ENCODE assay signal across 16 cellular contexts in the genomic region with DNA sequence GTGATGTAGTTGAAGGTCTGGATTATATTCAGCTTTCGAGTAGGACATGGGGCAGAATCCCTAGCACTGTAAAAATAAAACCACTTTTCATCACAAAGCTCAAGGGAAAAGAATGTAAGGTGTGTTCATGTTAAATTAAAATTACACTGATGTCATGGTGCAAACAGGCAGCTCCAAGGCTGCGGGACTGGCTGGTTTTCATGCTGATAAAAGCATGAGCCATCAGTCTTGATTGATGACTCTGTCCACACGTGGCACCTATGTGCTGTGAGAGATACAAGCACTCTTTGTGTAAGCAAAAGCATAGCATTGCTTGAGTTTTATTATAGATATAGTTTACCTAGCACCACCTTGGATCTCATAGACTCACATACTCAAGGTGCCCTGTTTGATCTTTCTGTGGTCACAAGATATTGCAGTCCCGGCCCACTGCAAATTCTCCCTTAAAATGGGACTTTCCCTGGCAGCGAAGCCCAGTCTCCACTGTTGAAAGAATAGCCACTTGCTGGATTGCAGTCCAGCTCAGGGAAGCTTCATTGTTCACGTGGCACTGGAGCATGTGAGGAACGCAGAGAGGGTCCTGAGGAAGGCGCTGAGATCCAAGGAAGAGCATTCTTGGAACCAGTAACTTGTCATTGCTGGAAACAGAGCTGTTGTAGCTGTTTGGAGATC.
A peak's percentile ranks its signal among the peaks of the same experiment; 100 is the strongest.
DNase-seq lines count a peak whose midpoint lies in the region; ATAC-seq and TF ChIP-seq lines count a peak whose summit lies in the region.
"Had no signal": no experiment of that assay in that cellular context is flagged by ENCODE, and none has a peak within 500 bp of the region (broad histone marks: within the 10 kb centered on the region; RNA-seq: fewer than 3 reads in every experiment).

No MANE protein-coding gene starts in this region.

- H3K36me3 ChIP-seq in RWPE2 (ENCODE audit: low read depth), result no peaks in the 10 kb centered on the region
- no peaks in the 10 kb centered on the region for H3K36me3 ChIP-seq in psoas muscle (ENCODE audit: insufficient read depth in 1 of 2, low read depth in 1 of 2)
- no peaks in the 10 kb centered on the region for H3K36me3 ChIP-seq in right atrium auricular region
- H3K36me3 ChIP-seq: BLaER1 treated with 17β-estradiol and CSF1 and Interleukin-3, amounts not matched to agents 10 nM and 100 nM had no signal

- no peaks in the 10 kb centered on the region for H3K9me3 Mint-ChIP-seq in HFFc6

- H3K27ac Mint-ChIP-seq in HFFc6, result peak overlapping the region; percentile 36

- no peaks in the 10 kb centered on the region; the same call in 1 of the 2 replicates for H3K36me3 Mint-ChIP-seq in HFFc6 (ENCODE audit: low read depth)

- ATAC-seq in RWPE2 (ENCODE audit: low read depth) (peak; percentile 93), esophagus mucosa (peak; percentile 92), psoas muscle (peak in 3 of 4 donors; percentile 40 to 64 (median 41)), GM18870 (IDR thresholded peaks at IDR 0.05; ENCODE audit: unreplicated experiment) (no peak), GM21619 (IDR thresholded peaks at IDR 0.05; ENCODE audit: unreplicated experiment) (no peak)

- H3K4me3 ChIP-seq in RWPE2 (ENCODE audit: severe bottlenecking), result no peak overlapping the region
- H3K4me3 ChIP-seq in psoas muscle, result no peak overlapping the region
- no peak overlapping the region for H3K4me3 ChIP-seq in right atrium auricular region
- H3K4me3 ChIP-seq: BLaER1 treated with 17β-estradiol and CSF1 and Interleukin-3, amounts not matched to agents 10 nM and 100 nM had no signal

- H3K27ac ChIP-seq in RWPE2 (ENCODE audit: poor library complexity, severe bottlenecking), result peak overlapping the region; percentile 26
- no peak overlapping the region for H3K27ac ChIP-seq in psoas muscle
- no peak overlapping the region for H3K27ac ChIP-seq in right atrium auricular region
- H3K27ac ChIP-seq: BLaER1 treated with 17β-estradiol and CSF1 and Interleukin-3, amounts not matched to agents 10 nM and 100 nM; VCaP had no signal

- peaks cover 7% of the 10 kb centered on the region for H3K4me1 ChIP-seq in RWPE2 (ENCODE audit: insufficient read depth, poor library complexity, severe bottlenecking)
- no peaks in the 10 kb centered on the region for H3K4me1 ChIP-seq in psoas muscle
- no peaks in the 10 kb centered on the region for H3K4me1 ChIP-seq in right atrium auricular region

- H3K9me3 ChIP-seq in RWPE2 (ENCODE audit: severe bottlenecking) (no peaks in the 10 kb centered on the region), psoas muscle (no peaks in the 10 kb centered on the region), right atrium auricular region (no peaks in the 10 kb centered on the region)
- H3K9me3 ChIP-seq: BLaER1 treated with 17β-estradiol and CSF1 and Interleukin-3, amounts not matched to agents 10 nM and 100 nM had no signal

- H3K4me1 Mint-ChIP-seq in HFFc6 (ENCODE audit: low read depth), result peaks cover 50% of the 10 kb centered on the region

- peak overlapping the region; percentile 17; the same call in 1 of the 2 replicates for H3K4me3 Mint-ChIP-seq in HFFc6

- no peaks in the 10 kb centered on the region for H3K27me3 Mint-ChIP-seq in HFFc6 (ENCODE audit: insufficient read depth)

- WGBS in psoas muscle, 3 donors, result 68 to 80% (median 74%) methylated on average over 8 of the region's 8 CpGs

- DNase-seq in HFFc6 (no peak), RWPE2 (ENCODE audit: low spot score) (no peak), psoas muscle (no peak), right atrium auricular region (ENCODE audit: low spot score) (no peak), ecto neural progenitor cell (ENCODE audit: low spot score) (no peak)
- DNase-seq: GF-D8; NCI-H1105; NCI-H510A treated with DMSO at 0.1 percent for 48 hours; Right ventricle myocardium superior; stimulated activated CD4-positive, alpha-beta T cell treated with anti-CD3 and anti-CD28 coated beads, Interleukin-4, amount 100 ng/mL, for 24 hours; stimulated activated naive CD4-positive, alpha-beta T cell treated with Interleukin-2 at 50 U/mL for 16 hours had no signal

- TF ChIP-seq CTCF in HFFc6 (IDR thresholded peaks at IDR 0.05) (no peak), RWPE2 (IDR thresholded peaks at IDR 0.05; ENCODE audit: poor library complexity, severe bottlenecking) (no peak), psoas muscle (IDR thresholded peaks at IDR 0.05) (no peak), right atrium auricular region (IDR thresholded peaks at IDR 0.05) (no peak)

- intact Hi-C loops in psoas muscle (cut with DNase I), result no loop called here

- H3K27me3 ChIP-seq in RWPE2 (ENCODE audit: insufficient read depth, poor library complexity, severe bottlenecking) (no peaks in the 10 kb centered on the region), psoas muscle (ENCODE audit: insufficient read depth in 3 of 3, low read length in 2 of 3) (no peaks in the 10 kb centered on the region), right atrium auricular region (no peaks in the 10 kb centered on the region)
- H3K27me3 ChIP-seq: BLaER1 treated with 17β-estradiol and CSF1 and Interleukin-3, amounts not matched to agents 10 nM and 100 nM had no signal

Comparison
In these comparisons a context has a peak if more than half of its experiments do, and no peak if none do; other contexts are left out.
1. ATAC-seq: peak in RWPE2 (single experiment), esophagus mucosa (single experiment) and psoas muscle (3 of 4); none in GM18870 (single experiment) and GM21619 (single experiment).